Comparison of ENCODE assay signal across 7 cellular contexts in genomic region chr20:34834459-34834893, GRCh38.
DNase-seq lines count a peak whose midpoint lies in the region; FAIRE-seq and TF ChIP-seq lines count a peak whose summit lies in the region.

No MANE protein-coding gene starts in this region.

- no peaks in the 10 kb centered on the region for H3K9me3 ChIP-seq in DOHH2 (ENCODE audit: control insufficient read depth, insufficient read depth, low read length)

- H3K36me3 ChIP-seq in DOHH2 (ENCODE audit: control insufficient read depth, low read length): no peaks in the 10 kb centered on the region

- H4K20me1 ChIP-seq in DOHH2 (ENCODE audit: control insufficient read depth, insufficient read depth, low read depth, low read length): no peaks in the 10 kb centered on the region

- TF ChIP-seq CTCF in DOHH2 (IDR thresholded peaks at IDR 0.05; ENCODE audit: low read depth, low read length, poor library complexity, severe bottlenecking) (peak; percentile 43), LNCAP (IDR thresholded peaks at IDR 0.05) (peak; percentile 48)

- H3K4me1 ChIP-seq in DOHH2 (ENCODE audit: control insufficient read depth, low read length): peaks cover 17% of the 10 kb centered on the region

- H3K27me3 ChIP-seq in DOHH2 (ENCODE audit: control insufficient read depth, low read length): peaks cover 16% of the 10 kb centered on the region

- H3F3A ChIP-seq in DOHH2 (ENCODE audit: control insufficient read depth, insufficient read depth): no peaks in the 10 kb centered on the region

- H3K4me2 ChIP-seq in DOHH2 (ENCODE audit: low read length): peak overlapping the region; percentile 52

- H3K27ac ChIP-seq in DOHH2 (ENCODE audit: low read depth, low read length): no peak overlapping the region

- H3K4me3 ChIP-seq in DOHH2 (ENCODE audit: low read length): 0 out of 2 replicates have a peak overlapping the region, but pooled peaks have one; percentile 24

- peak; percentile 81 for FAIRE-seq in RCC 7860 (lab: Jason Lieb, UNC)

- no peaks in the 10 kb centered on the region for H3K9me2 ChIP-seq in DOHH2 (replicated peaks; ENCODE audit: control insufficient read depth, low read length)

- no peaks in the 10 kb centered on the region for H3K79me2 ChIP-seq in DOHH2 (ENCODE audit: control insufficient read depth, low read length)

- DNase-seq in RCC 7860 (ENCODE audit: low spot score) (peak; percentile 44), fibroblast of peridontal ligament (ENCODE audit: extremely low read depth) (peak; percentile 70), retina (peak; percentile 20), GDM1 (lab: John Stamatoyannopoulos, UW) (no peak), T1000 (lab: John Stamatoyannopoulos, UW) (no peak)

Comparison
In these comparisons a context has a peak if more than half of its experiments do, and no peak if none do; other contexts are left out.
1. DNase-seq: peak in RCC 7860 (single experiment), fibroblast of peridontal ligament (single experiment) and retina (single experiment); none in GDM1 (single experiment) and T1000 (single experiment).